ENCODE assay signal across 1 cellular context in the genomic region with DNA sequence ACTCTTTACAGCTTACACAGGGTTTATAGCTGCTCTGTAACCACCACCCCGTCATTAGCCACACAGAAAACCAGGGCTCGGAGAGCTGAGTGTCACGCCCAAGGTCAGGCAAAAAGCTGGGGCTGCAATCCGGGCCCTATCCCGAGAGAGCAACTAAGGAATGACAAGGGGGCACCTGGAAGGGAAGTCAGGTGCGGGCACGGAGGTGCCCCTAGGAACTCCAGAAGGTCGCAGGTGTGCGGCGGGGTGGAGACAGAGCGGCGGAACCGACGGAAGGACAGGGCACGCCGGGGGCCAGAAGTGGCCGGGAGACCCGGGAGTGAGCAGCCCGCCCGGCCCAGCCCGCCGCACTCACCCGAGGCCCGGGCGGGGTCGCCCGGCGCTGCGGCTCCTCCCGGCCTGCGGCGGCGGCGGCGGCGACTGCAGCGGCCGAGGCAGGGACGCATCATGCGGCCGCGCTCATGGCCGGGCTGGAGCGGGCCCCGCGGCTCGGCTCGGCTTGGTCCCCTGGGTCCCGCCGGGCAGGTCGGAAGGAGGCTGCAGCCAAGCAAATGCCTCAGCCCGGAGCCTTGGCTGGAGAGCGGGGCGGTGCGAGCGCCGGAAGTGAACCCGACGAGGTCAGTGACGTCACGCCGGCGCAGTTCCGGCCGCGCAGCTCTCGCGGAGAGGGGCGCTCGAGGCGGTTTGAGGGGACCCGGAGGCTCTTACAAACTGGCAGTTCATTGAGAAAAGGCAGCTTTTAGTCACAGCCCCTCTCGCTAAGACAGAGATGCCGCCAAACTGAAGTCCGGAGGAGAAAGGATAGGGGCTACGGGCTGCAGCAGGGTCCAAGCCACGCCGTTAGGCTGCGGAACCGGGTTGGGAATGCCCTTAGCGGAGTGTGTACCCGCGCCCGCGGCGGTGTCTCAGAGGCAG.
A peak's percentile ranks its signal among the peaks of the same experiment; 100 is the strongest.
TF ChIP-seq lines count a peak whose summit lies in the region.

Gene ZDHHC7, minus strand, starts transcription at position 605 of the 915 bp plus-strand sequence. CDS start 20,917 bp downstream, outside the sequence.

TF ChIP-seq in K562, 482 proteins besides CTCF, POLR2A, EP300 and RAD21 (continued from another document and continues in another):
- TF ChIP-seq, protein P1, sequence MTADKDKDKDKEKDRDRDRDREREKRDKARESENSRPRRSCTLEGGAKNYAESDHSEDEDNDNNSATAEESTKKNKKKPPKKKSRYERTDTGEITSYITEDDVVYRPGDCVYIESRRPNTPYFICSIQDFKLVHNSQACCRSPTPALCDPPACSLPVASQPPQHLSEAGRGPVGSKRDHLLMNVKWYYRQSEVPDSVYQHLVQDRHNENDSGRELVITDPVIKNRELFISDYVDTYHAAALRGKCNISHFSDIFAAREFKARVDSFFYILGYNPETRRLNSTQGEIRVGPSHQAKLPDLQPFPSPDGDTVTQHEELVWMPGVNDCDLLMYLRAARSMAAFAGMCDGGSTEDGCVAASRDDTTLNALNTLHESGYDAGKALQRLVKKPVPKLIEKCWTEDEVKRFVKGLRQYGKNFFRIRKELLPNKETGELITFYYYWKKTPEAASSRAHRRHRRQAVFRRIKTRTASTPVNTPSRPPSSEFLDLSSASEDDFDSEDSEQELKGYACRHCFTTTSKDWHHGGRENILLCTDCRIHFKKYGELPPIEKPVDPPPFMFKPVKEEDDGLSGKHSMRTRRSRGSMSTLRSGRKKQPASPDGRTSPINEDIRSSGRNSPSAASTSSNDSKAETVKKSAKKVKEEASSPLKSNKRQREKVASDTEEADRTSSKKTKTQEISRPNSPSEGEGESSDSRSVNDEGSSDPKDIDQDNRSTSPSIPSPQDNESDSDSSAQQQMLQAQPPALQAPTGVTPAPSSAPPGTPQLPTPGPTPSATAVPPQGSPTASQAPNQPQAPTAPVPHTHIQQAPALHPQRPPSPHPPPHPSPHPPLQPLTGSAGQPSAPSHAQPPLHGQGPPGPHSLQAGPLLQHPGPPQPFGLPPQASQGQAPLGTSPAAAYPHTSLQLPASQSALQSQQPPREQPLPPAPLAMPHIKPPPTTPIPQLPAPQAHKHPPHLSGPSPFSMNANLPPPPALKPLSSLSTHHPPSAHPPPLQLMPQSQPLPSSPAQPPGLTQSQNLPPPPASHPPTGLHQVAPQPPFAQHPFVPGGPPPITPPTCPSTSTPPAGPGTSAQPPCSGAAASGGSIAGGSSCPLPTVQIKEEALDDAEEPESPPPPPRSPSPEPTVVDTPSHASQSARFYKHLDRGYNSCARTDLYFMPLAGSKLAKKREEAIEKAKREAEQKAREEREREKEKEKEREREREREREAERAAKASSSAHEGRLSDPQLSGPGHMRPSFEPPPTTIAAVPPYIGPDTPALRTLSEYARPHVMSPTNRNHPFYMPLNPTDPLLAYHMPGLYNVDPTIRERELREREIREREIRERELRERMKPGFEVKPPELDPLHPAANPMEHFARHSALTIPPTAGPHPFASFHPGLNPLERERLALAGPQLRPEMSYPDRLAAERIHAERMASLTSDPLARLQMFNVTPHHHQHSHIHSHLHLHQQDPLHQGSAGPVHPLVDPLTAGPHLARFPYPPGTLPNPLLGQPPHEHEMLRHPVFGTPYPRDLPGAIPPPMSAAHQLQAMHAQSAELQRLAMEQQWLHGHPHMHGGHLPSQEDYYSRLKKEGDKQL (CRISPR knock-in tag; IDR thresholded peaks at IDR 0.05; ENCODE audit: borderline replicate concordance): 0 out of 2 replicates have a peak, but pooled peaks have one; percentile 40
- no peak for TF ChIP-seq HOMEZ (CRISPR knock-in tag; IDR thresholded peaks at IDR 0.05)
- TF ChIP-seq ZNF695 (CRISPR knock-in tag; IDR thresholded peaks at IDR 0.05): no peak
- TF ChIP-seq DDX20 (tag; IDR thresholded peaks at IDR 0.05; ENCODE audit: low read depth): no peak
- no peak for TF ChIP-seq MCM3 (IDR thresholded peaks at IDR 0.05)
- peak in 1 of 2 experiments; percentile 7 for TF ChIP-seq E2F6 (IDR thresholded peaks at IDR 0.05; ENCODE audit: borderline replicate concordance in 1 of 2, extremely low read depth in 1 of 2, insufficient read depth in 1 of 2, insufficient read length in 1 of 2, low read depth in 1 of 2, low read length in 1 of 2, poor library complexity in 1 of 2, severe bottlenecking in 1 of 2)
- TF ChIP-seq HOXB6 (CRISPR knock-in tag; IDR thresholded peaks at IDR 0.05; ENCODE audit: borderline replicate concordance): no peak
- TF ChIP-seq, protein P2, sequence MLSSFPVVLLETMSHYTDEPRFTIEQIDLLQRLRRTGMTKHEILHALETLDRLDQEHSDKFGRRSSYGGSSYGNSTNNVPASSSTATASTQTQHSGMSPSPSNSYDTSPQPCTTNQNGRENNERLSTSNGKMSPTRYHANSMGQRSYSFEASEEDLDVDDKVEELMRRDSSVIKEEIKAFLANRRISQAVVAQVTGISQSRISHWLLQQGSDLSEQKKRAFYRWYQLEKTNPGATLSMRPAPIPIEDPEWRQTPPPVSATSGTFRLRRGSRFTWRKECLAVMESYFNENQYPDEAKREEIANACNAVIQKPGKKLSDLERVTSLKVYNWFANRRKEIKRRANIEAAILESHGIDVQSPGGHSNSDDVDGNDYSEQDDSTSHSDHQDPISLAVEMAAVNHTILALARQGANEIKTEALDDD (IDR thresholded peaks at IDR 0.05): no peak
- no peak for TF ChIP-seq ZEB2 (IDR thresholded peaks at IDR 0.05)
- no peak for TF ChIP-seq RBM39 (optimal IDR thresholded peaks at IDR 0.05; ENCODE audit: low read depth, low read length)
- TF ChIP-seq, protein P3, sequence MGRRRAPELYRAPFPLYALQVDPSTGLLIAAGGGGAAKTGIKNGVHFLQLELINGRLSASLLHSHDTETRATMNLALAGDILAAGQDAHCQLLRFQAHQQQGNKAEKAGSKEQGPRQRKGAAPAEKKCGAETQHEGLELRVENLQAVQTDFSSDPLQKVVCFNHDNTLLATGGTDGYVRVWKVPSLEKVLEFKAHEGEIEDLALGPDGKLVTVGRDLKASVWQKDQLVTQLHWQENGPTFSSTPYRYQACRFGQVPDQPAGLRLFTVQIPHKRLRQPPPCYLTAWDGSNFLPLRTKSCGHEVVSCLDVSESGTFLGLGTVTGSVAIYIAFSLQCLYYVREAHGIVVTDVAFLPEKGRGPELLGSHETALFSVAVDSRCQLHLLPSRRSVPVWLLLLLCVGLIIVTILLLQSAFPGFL (CRISPR knock-in tag; IDR thresholded peaks at IDR 0.05): 0 out of 2 replicates have a peak, but pooled peaks have one; percentile 36
- peak; percentile 35; the same call in 1 of the 2 replicates for TF ChIP-seq CBX1 (IDR thresholded peaks at IDR 0.05; ENCODE audit: low read depth)
- TF ChIP-seq, protein P4, sequence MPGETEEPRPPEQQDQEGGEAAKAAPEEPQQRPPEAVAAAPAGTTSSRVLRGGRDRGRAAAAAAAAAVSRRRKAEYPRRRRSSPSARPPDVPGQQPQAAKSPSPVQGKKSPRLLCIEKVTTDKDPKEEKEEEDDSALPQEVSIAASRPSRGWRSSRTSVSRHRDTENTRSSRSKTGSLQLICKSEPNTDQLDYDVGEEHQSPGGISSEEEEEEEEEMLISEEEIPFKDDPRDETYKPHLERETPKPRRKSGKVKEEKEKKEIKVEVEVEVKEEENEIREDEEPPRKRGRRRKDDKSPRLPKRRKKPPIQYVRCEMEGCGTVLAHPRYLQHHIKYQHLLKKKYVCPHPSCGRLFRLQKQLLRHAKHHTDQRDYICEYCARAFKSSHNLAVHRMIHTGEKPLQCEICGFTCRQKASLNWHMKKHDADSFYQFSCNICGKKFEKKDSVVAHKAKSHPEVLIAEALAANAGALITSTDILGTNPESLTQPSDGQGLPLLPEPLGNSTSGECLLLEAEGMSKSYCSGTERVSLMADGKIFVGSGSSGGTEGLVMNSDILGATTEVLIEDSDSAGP (CRISPR knock-in tag; IDR thresholded peaks at IDR 0.05): no peak
- TF ChIP-seq, protein P5, sequence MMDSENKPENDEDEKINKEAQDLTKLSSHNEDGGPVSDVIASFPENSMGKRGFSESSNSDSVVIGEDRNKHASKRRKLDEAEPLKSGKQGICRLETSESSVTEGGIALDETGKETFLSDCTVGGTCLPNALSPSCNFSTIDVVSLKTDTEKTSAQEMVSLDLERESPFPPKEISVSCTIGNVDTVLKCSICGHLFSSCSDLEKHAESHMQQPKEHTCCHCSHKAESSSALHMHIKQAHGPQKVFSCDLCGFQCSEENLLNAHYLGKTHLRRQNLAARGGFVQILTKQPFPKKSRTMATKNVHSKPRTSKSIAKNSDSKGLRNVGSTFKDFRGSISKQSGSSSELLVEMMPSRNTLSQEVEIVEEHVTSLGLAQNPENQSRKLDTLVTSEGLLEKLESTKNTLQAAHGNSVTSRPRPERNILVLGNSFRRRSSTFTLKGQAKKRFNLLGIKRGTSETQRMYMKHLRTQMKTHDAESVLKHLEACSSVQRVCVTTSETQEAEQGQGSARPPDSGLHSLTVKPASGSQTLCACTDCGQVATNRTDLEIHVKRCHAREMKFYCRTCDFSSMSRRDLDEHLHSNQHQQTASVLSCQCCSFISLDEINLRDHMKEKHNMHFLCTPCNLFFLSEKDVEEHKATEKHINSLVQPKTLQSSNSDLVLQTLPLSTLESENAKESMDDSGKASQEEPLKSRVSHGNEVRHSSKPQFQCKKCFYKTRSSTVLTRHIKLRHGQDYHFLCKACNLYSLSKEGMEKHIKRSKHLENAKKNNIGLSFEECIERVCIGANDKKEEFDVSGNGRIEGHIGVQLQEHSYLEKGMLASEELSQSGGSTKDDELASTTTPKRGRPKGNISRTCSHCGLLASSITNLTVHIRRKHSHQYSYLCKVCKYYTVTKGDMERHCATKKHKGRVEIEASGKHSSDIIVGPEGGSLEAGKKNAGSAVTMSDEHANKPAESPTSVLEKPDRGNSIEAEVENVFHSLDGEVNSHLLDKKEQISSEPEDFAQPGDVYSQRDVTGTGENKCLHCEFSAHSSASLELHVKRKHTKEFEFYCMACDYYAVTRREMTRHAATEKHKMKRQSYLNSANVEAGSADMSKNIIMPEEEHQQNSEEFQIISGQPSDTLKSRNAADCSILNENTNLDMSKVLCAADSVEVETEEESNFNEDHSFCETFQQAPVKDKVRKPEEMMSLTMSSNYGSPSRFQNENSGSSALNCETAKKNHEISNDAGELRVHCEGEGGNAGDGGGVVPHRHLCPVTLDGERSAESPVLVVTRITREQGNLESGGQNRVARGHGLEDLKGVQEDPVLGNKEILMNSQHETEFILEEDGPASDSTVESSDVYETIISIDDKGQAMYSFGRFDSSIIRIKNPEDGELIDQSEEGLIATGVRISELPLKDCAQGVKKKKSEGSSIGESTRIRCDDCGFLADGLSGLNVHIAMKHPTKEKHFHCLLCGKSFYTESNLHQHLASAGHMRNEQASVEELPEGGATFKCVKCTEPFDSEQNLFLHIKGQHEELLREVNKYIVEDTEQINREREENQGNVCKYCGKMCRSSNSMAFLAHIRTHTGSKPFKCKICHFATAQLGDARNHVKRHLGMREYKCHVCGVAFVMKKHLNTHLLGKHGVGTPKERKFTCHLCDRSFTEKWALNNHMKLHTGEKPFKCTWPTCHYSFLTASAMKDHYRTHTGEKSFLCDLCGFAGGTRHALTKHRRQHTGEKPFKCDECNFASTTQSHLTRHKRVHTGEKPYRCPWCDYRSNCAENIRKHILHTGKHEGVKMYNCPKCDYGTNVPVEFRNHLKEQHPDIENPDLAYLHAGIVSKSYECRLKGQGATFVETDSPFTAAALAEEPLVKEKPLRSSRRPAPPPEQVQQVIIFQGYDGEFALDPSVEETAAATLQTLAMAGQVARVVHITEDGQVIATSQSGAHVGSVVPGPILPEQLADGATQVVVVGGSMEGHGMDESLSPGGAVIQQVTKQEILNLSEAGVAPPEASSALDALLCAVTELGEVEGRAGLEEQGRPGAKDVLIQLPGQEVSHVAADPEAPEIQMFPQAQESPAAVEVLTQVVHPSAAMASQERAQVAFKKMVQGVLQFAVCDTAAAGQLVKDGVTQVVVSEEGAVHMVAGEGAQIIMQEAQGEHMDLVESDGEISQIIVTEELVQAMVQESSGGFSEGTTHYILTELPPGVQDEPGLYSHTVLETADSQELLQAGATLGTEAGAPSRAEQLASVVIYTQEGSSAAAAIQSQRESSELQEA (IDR thresholded peaks at IDR 0.05; ENCODE audit: low read depth): peak; percentile 94
- TF ChIP-seq STAT5A (IDR thresholded peaks at IDR 0.05; ENCODE audit: borderline replicate concordance, low read length): no peak
- TF ChIP-seq FOXA1 (IDR thresholded peaks at IDR 0.05; ENCODE audit: borderline replicate concordance): no peak
- peak; percentile 60; the same call in 1 of the 2 replicates for TF ChIP-seq ELF1 (tag; IDR thresholded peaks at IDR 0.05)
- no peak for TF ChIP-seq NCOA6 (IDR thresholded peaks at IDR 0.05)
- no peak for TF ChIP-seq FOXJ3 (CRISPR knock-in tag; IDR thresholded peaks at IDR 0.05)
- no peak; a peak in 2 of 4 replicates for TF ChIP-seq MLLT1 (IDR thresholded peaks at IDR 0.05)
- TF ChIP-seq TBL1XR1 (IDR thresholded peaks at IDR 0.05; ENCODE audit: low read length in 2 of 2): peak in 1 of 2 experiments; percentile 84; a peak in 1 of 4 replicates
- TF ChIP-seq HMG20B (CRISPR knock-in tag; IDR thresholded peaks at IDR 0.05): no peak
- no peak for TF ChIP-seq TCF7 (IDR thresholded peaks at IDR 0.05; ENCODE audit: borderline replicate concordance)
- no peak for TF ChIP-seq SMAD2 (IDR thresholded peaks at IDR 0.05; ENCODE audit: low read depth, low read length)
- TF ChIP-seq, protein P6, sequence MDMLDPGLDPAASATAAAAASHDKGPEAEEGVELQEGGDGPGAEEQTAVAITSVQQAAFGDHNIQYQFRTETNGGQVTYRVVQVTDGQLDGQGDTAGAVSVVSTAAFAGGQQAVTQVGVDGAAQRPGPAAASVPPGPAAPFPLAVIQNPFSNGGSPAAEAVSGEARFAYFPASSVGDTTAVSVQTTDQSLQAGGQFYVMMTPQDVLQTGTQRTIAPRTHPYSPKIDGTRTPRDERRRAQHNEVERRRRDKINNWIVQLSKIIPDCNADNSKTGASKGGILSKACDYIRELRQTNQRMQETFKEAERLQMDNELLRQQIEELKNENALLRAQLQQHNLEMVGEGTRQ (CRISPR knock-in tag; IDR thresholded peaks at IDR 0.05): no peak
- no peak for TF ChIP-seq GABPB2 (CRISPR knock-in tag; conservative IDR thresholded peaks at IDR 0.05)
